29 cellular contexts compared by ENCODE assay signal in genomic region chr1:41560496-41560895, GRCh38.
"Had no signal": no experiment of that assay in that cellular context is flagged by ENCODE, and none has a peak within 500 bp of the region (broad histone marks: within the 10 kb centered on the region; RNA-seq: fewer than 3 reads in every experiment).

No MANE protein-coding gene starts in this region.

- H3K4me3 Mint-ChIP-seq: activated B cell treated with CpG ODN at 0.5 μM for 24 hours; activated CD8-positive, alpha-beta T cell treated with anti-CD3 and anti-CD28 coated beads, Interleukin-2, amount 10 ng/mL, durations not matched to agents 7 days and 5 days; activated naive CD4-positive, alpha-beta T cell treated with anti-CD3 and anti-CD28 coated beads, Interleukin-2, amount 10 ng/mL, durations not matched to agents 7 days and 5 days; activated naive CD8-positive, alpha-beta T cell treated with anti-CD3 and anti-CD28 coated beads, Interleukin-2, amount 10 ng/mL, durations not matched to agents 7 days and 5 days; activated T-cell treated with anti-CD3 and anti-CD28 coated beads, Interleukin-2, amount 50 U/mL, for 72 hours; brain; central memory CD8-positive, alpha-beta T cell; dendritic cell treated with granulocyte-macrophage colony-stimulating factor and Interleukin-4, amounts not matched to agents 40 ng/mL and 50 ng/mL, for 4 days; T-helper 17 cell; T-helper 2 cell treated with Interferon-gamma antibody and Interleukin-4, amounts not matched to agents 5 μg/mL and 100 μg/mL, for 36 hours had no signal

- H3K4me1 Mint-ChIP-seq: activated B cell treated with CpG ODN at 0.5 μM for 24 hours; activated naive CD8-positive, alpha-beta T cell treated with anti-CD3 and anti-CD28 coated beads, Interleukin-2, amount 10 ng/mL, durations not matched to agents 7 days and 5 days had no signal

- H3K27ac Mint-ChIP-seq: activated B cell treated with CpG ODN at 0.5 μM for 24 hours; activated CD8-positive, alpha-beta T cell treated with anti-CD3 and anti-CD28 coated beads, Interleukin-2, amount 10 ng/mL, durations not matched to agents 7 days and 5 days; activated naive CD4-positive, alpha-beta T cell treated with anti-CD3 and anti-CD28 coated beads, Interleukin-2, amount 10 ng/mL, durations not matched to agents 7 days and 5 days; activated naive CD8-positive, alpha-beta T cell treated with anti-CD3 and anti-CD28 coated beads, Interleukin-2, amount 10 ng/mL, durations not matched to agents 7 days and 5 days; activated T-cell treated with anti-CD3 and anti-CD28 coated beads, Interleukin-2, amount 50 U/mL, for 72 hours; brain; dendritic cell treated with granulocyte-macrophage colony-stimulating factor and Interleukin-4, amounts not matched to agents 40 ng/mL and 50 ng/mL, for 4 days; T-helper 17 cell; T-helper 2 cell treated with Interferon-gamma antibody and Interleukin-4, amounts not matched to agents 5 μg/mL and 100 μg/mL, for 36 hours had no signal

- H3K4me1 ChIP-seq: breast epithelium, esophagus muscularis mucosa, foreskin keratinocyte, gastroesophageal sphincter had no signal

- DNase-seq: activated B cell treated with CpG ODN at 0.5 μM for 24 hours; activated CD4-positive, alpha-beta T cell treated with anti-CD3 and anti-CD28 coated beads for 48 hours; activated CD4-positive, alpha-beta T cell treated with anti-CD3 and anti-CD28 coated beads, Interleukin-2, amount 50 U/mL, for 1 hour; activated CD8-positive, alpha-beta T cell treated with anti-CD3 and anti-CD28 coated beads, Interleukin-2, amount 10 ng/mL, durations not matched to agents 7 days and 5 days; activated gamma-delta T cell; activated naive CD4-positive, alpha-beta T cell; activated naive CD4-positive, alpha-beta T cell treated with anti-CD3 and anti-CD28 coated beads, Interleukin-2, amount 10 ng/mL, durations not matched to agents 7 days and 5 days; activated naive CD8-positive, alpha-beta T cell treated with anti-CD3 and anti-CD28 coated beads, Interleukin-2, amount 10 ng/mL, durations not matched to agents 7 days and 5 days; activated T-cell treated with anti-CD3 and anti-CD28 coated beads, Interleukin-2, amount 50 U/mL, for 72 hours; effector memory CD4-positive, alpha-beta T cell; erythroblast; foreskin keratinocyte; T-helper 1 cell; T-helper 17 cell; T1000; WERI-Rb-1 had no signal

- H3K27me3 Mint-ChIP-seq: activated B cell treated with CpG ODN at 0.5 μM for 24 hours; activated naive CD4-positive, alpha-beta T cell treated with anti-CD3 and anti-CD28 coated beads, Interleukin-2, amount 10 ng/mL, durations not matched to agents 7 days and 5 days; activated naive CD8-positive, alpha-beta T cell treated with anti-CD3 and anti-CD28 coated beads, Interleukin-2, amount 10 ng/mL, durations not matched to agents 7 days and 5 days; central memory CD8-positive, alpha-beta T cell; dendritic cell treated with granulocyte-macrophage colony-stimulating factor and Interleukin-4, amounts not matched to agents 40 ng/mL and 50 ng/mL, for 4 days; T-helper 17 cell had no signal

- H3K27me3 ChIP-seq: ascending aorta, breast epithelium, dorsolateral prefrontal cortex, esophagus muscularis mucosa, gastroesophageal sphincter had no signal

- H3K4me3 ChIP-seq: ascending aorta, breast epithelium, cardiac muscle cell, coronary artery, dorsolateral prefrontal cortex, esophagus muscularis mucosa, gastroesophageal sphincter had no signal

- H3K27ac ChIP-seq: ascending aorta, breast epithelium, cardiac muscle cell, coronary artery, dorsolateral prefrontal cortex, esophagus muscularis mucosa, foreskin keratinocyte, gastroesophageal sphincter, WERI-Rb-1 had no signal

- H3K36me3 ChIP-seq: ascending aorta, breast epithelium, cardiac muscle cell, esophagus muscularis mucosa, gastroesophageal sphincter, WERI-Rb-1 had no signal

- H3K9me3 Mint-ChIP-seq: activated B cell treated with CpG ODN at 0.5 μM for 24 hours; central memory CD8-positive, alpha-beta T cell had no signal

- H3K9me3 ChIP-seq: ascending aorta, breast epithelium, esophagus muscularis mucosa had no signal

- ATAC-seq: activated CD4-positive, CD25-positive, alpha-beta regulatory T cell treated with anti-CD3 and anti-CD28 coated beads, Interleukin-2, amount 50 U/mL, for 24 hours; activated CD8-positive, alpha-beta T cell treated with anti-CD3 and anti-CD28 coated beads, Interleukin-2, amount 10 ng/mL, durations not matched to agents 7 days and 5 days; activated naive CD4-positive, alpha-beta T cell treated with anti-CD3 and anti-CD28 coated beads, Interleukin-2, amount 50 U/mL, for 72 hours; activated T-cell treated with anti-CD3 and anti-CD28 coated beads, Interleukin-2, amount 50 U/mL, for 72 hours; foreskin keratinocyte; gastroesophageal sphincter; T-helper 17 cell had no signal
